ENCODE assay signal across 8 cellular contexts in the genomic region with DNA sequence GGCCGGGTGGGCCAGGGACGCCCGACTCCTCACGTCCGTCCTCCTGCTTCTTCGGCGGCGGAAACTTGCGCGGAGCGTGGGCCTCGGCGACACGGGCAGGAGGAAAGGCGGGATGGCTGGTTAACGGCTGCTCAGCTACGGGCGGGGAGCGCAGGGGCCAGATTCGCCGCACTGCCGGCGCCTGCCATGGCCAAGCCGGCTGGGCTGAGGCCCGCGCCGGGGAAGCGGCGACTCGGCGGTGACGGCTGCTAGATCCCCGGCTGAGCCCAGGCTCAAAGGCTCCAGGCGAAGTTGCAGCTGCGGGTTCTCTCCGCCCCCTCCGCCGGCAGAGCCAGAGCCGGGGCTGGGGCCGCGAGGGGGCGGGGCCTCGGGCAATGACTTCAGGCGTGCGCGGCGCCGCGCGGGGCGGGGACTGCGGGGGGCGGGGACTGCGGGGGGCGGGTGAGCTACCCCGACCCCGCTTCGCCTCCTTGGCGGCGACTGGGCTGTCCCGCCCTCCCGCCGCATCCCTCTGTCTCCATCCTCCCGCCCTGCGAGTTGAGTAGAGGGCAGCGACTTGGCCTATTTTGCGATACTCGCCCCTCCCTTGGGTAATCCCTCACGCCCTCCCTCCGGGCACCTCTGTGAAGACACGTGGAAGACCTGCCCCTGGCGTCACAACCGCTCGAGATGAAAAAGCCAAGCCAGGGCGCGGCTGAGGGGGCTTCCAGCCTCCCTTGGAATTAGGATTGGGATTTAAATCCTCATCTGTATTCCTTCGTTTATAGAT. TPM values are rescaled to one million over a fixed set of nuclear protein-coding genes. Genes with fewer than 3 reads are reported as not detected.
A peak's percentile ranks its signal among the peaks of the same experiment; 100 is the strongest.
DNase-seq lines count a peak whose midpoint lies in the region; ATAC-seq and TF ChIP-seq lines count a peak whose summit lies in the region.

A gene (minus strand): TSS at position 310 of the 769 bp plus-strand sequence. CDS start 322 bp downstream, outside the sequence.

- no peaks in the 10 kb centered on the region for H3K9me3 ChIP-seq in SK-N-SH

- peaks cover 0 to 9% of the 10 kb centered on the region in 2 experiments; a peak in 2 of 4 replicates for H3K4me1 ChIP-seq in SK-N-SH (ENCODE audit: control insufficient read depth in 1 of 2, insufficient read depth in 2 of 2, low read depth in 1 of 2, low read length in 1 of 2)

- DNase-seq in GM10266 (ENCODE audit: extremely low spot score) (peak; percentile 94), NCI-H1092 (lab: John Stamatoyannopoulos, UW) (peak; percentile 78), SK-N-SH (peak; percentile 97), glomerular endothelial cell (ENCODE audit: extremely low read depth, low read depth, low spot score) (no peak), omental fat pad (ENCODE audit: low spot score) (peak; percentile 62)
- peak; percentile 93 for DNase-seq in activated naive CD4-positive, alpha-beta T cell treated with anti-CD3 and anti-CD28 coated beads, Interleukin-2, amount 50 U/mL, for 16 hours

- H3K4me2 ChIP-seq in SK-N-SH, result peak within 1 kb of the TSS; percentile 77

- H3K4me3 ChIP-seq in SK-N-SH (ENCODE audit: low read depth in 2 of 2, low read length in 1 of 2), result peak within 1 kb of the TSS; percentile 89 to 96

- CTCF ChIA-PET in SK-N-SH (lab: Yijun Ruan, JAX), result interaction anchor here (0.9 to 1.3 kb wide), 4 partner anchors 8 to 427 kb away, joined by 3 to 5 read pairs (median 4); a partner anchor contains a TSS

- no peaks in the 10 kb centered on the region for H4K20me1 ChIP-seq in SK-N-SH (ENCODE audit: insufficient read depth)

- peaks cover 43% of the 10 kb centered on the region for H3K79me2 ChIP-seq in SK-N-SH (ENCODE audit: insufficient read depth)

- H3K36me3 ChIP-seq in SK-N-SH (replicated peaks in 1 of 2; ENCODE audit: control insufficient read depth in 1 of 2, insufficient read depth in 2 of 2, low read length in 1 of 2), result no peaks in the 10 kb centered on the region

- no peak for TF ChIP-seq EP300 in SK-N-SH (IDR thresholded peaks at IDR 0.05; ENCODE audit: borderline replicate concordance in 1 of 2, low read depth in 1 of 2, low read length in 1 of 2)

- peak within 1 kb of the TSS; percentile 86 to 88 for H3K27ac ChIP-seq in SK-N-SH (ENCODE audit: low read depth in 2 of 2, low read length in 1 of 2)
- peak within 1 kb of the TSS; percentile 90 for H3K27ac ChIP-seq in temporal lobe (ENCODE audit: low read depth, low read length)

- TF ChIP-seq CTCF in GM10266 (IDR thresholded peaks at IDR 0.05; ENCODE audit: control insufficient read depth, insufficient read depth, low read depth, missing control alignments) (no peak), SK-N-SH (IDR thresholded peaks at IDR 0.05) (no peak), omental fat pad (IDR thresholded peaks at IDR 0.05) (no peak)

- H3F3A ChIP-seq in SK-N-SH (replicated peaks; ENCODE audit: insufficient read depth), result no peaks in the 10 kb centered on the region

- peak within 1 kb of the TSS; percentile 99 for H2AFZ ChIP-seq in SK-N-SH (ENCODE audit: low read depth)

- H3K9me2 ChIP-seq in SK-N-SH, result no peaks in the 10 kb centered on the region

- WGBS in SK-N-SH (ENCODE audit: low lambda C conversion rate), result 16% methylated on average over 14 of the region's 77 CpGs

- peak within 1 kb of the TSS; percentile 87 for H3K9ac ChIP-seq in SK-N-SH

- POLR2A ChIA-PET in SK-N-SH (lab: Yijun Ruan, JAX), result interaction anchor here (1.0 kb wide), 1 partner anchor 118 kb away, joined by 4 read pairs; no protein-coding TSS in a partner anchor

- no peaks in the 10 kb centered on the region for H3K27me3 ChIP-seq in SK-N-SH (ENCODE audit: insufficient read depth)

- TF ChIP-seq RAD21 in SK-N-SH (IDR thresholded peaks at IDR 0.05; ENCODE audit: low read length), result no peak

- peak; percentile 90 for ATAC-seq in HG02610 (IDR thresholded peaks at IDR 0.05; ENCODE audit: unreplicated experiment)
- peak; percentile 98 for ATAC-seq in omental fat pad (ENCODE audit: low FRiP score)

TF ChIP-seq in SK-N-SH, 30 proteins besides CTCF, POLR2A, EP300 and RAD21 (continues in another document):
- TF ChIP-seq, protein P1, sequence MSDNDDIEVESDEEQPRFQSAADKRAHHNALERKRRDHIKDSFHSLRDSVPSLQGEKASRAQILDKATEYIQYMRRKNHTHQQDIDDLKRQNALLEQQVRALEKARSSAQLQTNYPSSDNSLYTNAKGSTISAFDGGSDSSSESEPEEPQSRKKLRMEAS (IDR thresholded peaks at IDR 0.05; ENCODE audit: low read depth), result peak; percentile 61
- TF ChIP-seq, protein P2, sequence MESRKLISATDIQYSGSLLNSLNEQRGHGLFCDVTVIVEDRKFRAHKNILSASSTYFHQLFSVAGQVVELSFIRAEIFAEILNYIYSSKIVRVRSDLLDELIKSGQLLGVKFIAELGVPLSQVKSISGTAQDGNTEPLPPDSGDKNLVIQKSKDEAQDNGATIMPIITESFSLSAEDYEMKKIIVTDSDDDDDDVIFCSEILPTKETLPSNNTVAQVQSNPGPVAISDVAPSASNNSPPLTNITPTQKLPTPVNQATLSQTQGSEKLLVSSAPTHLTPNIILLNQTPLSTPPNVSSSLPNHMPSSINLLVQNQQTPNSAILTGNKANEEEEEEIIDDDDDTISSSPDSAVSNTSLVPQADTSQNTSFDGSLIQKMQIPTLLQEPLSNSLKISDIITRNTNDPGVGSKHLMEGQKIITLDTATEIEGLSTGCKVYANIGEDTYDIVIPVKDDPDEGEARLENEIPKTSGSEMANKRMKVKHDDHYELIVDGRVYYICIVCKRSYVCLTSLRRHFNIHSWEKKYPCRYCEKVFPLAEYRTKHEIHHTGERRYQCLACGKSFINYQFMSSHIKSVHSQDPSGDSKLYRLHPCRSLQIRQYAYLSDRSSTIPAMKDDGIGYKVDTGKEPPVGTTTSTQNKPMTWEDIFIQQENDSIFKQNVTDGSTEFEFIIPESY (IDR thresholded peaks at IDR 0.05; ENCODE audit: borderline replicate concordance, low read depth), result no peak
- TF ChIP-seq TCF12 (IDR thresholded peaks at IDR 0.05) (no peak), YY1 (IDR thresholded peaks at IDR 0.05; ENCODE audit: low read depth) (no peak), POLR2AphosphoS5 (IDR thresholded peaks at IDR 0.05; ENCODE audit: low read depth, low read length) (peak; percentile 79; the same call in 1 of the 2 replicates), MEF2A (IDR thresholded peaks at IDR 0.05; ENCODE audit: borderline replicate concordance, low read depth) (no peak), TAF1 (IDR thresholded peaks at IDR 0.05; ENCODE audit: borderline replicate concordance, low read depth, low read length) (peak; percentile 79), ELF1 (IDR thresholded peaks at IDR 0.05) (no peak), SMC3 (IDR thresholded peaks at IDR 0.05; ENCODE audit: low read depth, low read length) (no peak), CHD2 (IDR thresholded peaks at IDR 0.05; ENCODE audit: low read length, partially characterized antibody) (no peak), GATA2 (CRISPR knock-in tag; IDR thresholded peaks at IDR 0.05) (no peak), RCOR1 (IDR thresholded peaks at IDR 0.05; ENCODE audit: low read length) (no peak)
- TF ChIP-seq, protein P3, sequence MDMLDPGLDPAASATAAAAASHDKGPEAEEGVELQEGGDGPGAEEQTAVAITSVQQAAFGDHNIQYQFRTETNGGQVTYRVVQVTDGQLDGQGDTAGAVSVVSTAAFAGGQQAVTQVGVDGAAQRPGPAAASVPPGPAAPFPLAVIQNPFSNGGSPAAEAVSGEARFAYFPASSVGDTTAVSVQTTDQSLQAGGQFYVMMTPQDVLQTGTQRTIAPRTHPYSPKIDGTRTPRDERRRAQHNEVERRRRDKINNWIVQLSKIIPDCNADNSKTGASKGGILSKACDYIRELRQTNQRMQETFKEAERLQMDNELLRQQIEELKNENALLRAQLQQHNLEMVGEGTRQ (IDR thresholded peaks at IDR 0.05; ENCODE audit: borderline replicate concordance, low read depth, low read length), result no peak
- TF ChIP-seq, protein P4, sequence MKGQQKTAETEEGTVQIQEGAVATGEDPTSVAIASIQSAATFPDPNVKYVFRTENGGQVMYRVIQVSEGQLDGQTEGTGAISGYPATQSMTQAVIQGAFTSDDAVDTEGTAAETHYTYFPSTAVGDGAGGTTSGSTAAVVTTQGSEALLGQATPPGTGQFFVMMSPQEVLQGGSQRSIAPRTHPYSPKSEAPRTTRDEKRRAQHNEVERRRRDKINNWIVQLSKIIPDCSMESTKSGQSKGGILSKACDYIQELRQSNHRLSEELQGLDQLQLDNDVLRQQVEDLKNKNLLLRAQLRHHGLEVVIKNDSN (IDR thresholded peaks at IDR 0.05; ENCODE audit: borderline replicate concordance, low read depth), result no peak
- TF ChIP-seq, protein P5, sequence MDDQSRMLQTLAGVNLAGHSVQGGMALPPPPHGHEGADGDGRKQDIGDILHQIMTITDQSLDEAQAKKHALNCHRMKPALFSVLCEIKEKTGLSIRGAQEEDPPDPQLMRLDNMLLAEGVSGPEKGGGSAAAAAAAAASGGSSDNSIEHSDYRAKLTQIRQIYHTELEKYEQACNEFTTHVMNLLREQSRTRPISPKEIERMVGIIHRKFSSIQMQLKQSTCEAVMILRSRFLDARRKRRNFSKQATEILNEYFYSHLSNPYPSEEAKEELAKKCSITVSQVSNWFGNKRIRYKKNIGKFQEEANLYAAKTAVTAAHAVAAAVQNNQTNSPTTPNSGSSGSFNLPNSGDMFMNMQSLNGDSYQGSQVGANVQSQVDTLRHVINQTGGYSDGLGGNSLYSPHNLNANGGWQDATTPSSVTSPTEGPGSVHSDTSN (IDR thresholded peaks at IDR 0.05), result no peak

RNA-seq across cellular contexts. Expression of the gene that starts here (rescaled TPM):
- 1.1 and 1.3 TPM in 2 replicates for polyA plus RNA-seq in SK-N-SH (2012; rRNA removed)
- 1.2 and 1.3 TPM in 2 replicates for polyA plus RNA-seq in SK-N-SH (2012; cell fraction: cytosol; rRNA removed)
- polyA plus RNA-seq in SK-N-SH (2012; cell fraction: nucleus; rRNA removed), result 1.1 and 2.5 TPM in 2 replicates
- 6.5 and 10.3 TPM in 2 replicates for total RNA-seq in glomerular endothelial cell
- total RNA-seq in omental fat pad, result 10 to 100 TPM in 3 of 4 donors, 1 to 10 TPM in 1; 9.7 to 22.6 (median 14.4) TPM
- total RNA-seq in temporal lobe, result 24.3 TPM
